ENCODE assay signal across 7 cellular contexts in genomic region chr20:10190456-10190855, GRCh38. TPM values are rescaled to one million over a fixed set of nuclear protein-coding genes. Genes with fewer than 3 reads are reported as not detected.
"Had no signal": no experiment of that assay in that cellular context is flagged by ENCODE, and none has a peak within 500 bp of the region (broad histone marks: within the 10 kb centered on the region; RNA-seq: fewer than 3 reads in every experiment).

No MANE protein-coding gene starts in this region.

- DNase-seq: IMR-90, KBM-7, KG1 had no signal

- H3K4me1 Mint-ChIP-seq: IgD-negative memory B cell had no signal

- H3K36me3 Mint-ChIP-seq: IgD-negative memory B cell had no signal

- ATAC-seq: HepG2, K562 had no signal

- H3K27ac Mint-ChIP-seq: IgD-negative memory B cell had no signal

- H3K4me3 Mint-ChIP-seq: IgD-negative memory B cell had no signal

RNA-seq across cellular contexts. Expression of gene SNAP25, which starts 28.2 kb away (rescaled TPM):
- total RNA-seq: HepG2, HT-29, K562 had no signal
- polyA plus RNA-seq: HepG2, IgD-negative memory B cell had no signal
